22 cellular contexts compared by ENCODE assay signal in the genomic region with DNA sequence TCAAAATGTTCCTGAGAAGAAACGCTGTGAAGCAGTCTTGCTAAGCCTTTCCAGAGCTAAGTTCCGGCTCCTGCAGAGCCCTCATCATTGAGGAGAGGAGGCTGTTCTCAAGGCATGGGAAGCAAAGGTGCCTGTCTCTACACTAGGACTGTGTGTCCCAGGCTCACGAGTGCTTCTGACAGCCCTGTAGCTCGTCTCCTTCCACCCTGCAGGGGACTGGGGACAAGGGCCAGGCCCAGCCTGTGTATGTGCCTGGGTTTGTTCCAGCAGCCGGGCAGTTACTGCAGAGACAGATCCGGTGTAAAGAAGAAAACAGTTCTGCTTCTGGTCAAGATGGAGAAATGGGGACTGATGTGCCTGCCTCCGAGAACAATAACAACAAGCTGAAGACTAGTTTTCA.
"Had no signal": no experiment of that assay in that cellular context is flagged by ENCODE, and none has a peak within 500 bp of the region (broad histone marks: within the 10 kb centered on the region; RNA-seq: fewer than 3 reads in every experiment).

No MANE protein-coding gene starts in this region.

- DNase-seq: cortex of kidney; effector memory CD8-positive, alpha-beta T cell; erythroblast; esophagus squamous epithelium; hypothalamus; immature natural killer cell; islet precursor cell; kidney glomerular epithelial cell; mesenchymal stem cell; naive B cell; sigmoid colon; stimulated activated CD4-positive, alpha-beta T cell treated with anti-CD3 and anti-CD28 coated beads, Interleukin-2, amount 100 ng/mL, for 24 hours; stimulated activated CD4-positive, alpha-beta T cell treated with anti-CD3 and anti-CD28 coated beads, Interleukin-4, amount 100 ng/mL, for 24 hours; stimulated activated naive CD8-positive, alpha-beta T cell treated with anti-CD3 and anti-CD28 coated beads, Interleukin-15, amount 100 ng/mL, for 72 hours; thyroid gland had no signal

- H3K4me3 ChIP-seq: esophagus squamous epithelium, mucosa of descending colon, prostate gland, sigmoid colon, thyroid gland, vagina had no signal

- ATAC-seq: effector memory CD8-positive, alpha-beta T cell; left lobe of liver; mucosa of descending colon; right cardiac atrium; stimulated activated effector memory CD8-positive, alpha-beta T cell treated with anti-CD3 and anti-CD28 coated beads, Interleukin-12 subunit alpha, Interleukin-12 subunit beta, amount 100 ng/mL, for 72 hours; stimulated activated naive CD8-positive, alpha-beta T cell treated with anti-CD3 and anti-CD28 coated beads, Interleukin-15, amount 100 ng/mL, for 72 hours had no signal

- H3K27ac ChIP-seq: esophagus squamous epithelium, neutrophil, prostate gland, sigmoid colon, thyroid gland, vagina had no signal
